ENCODE assay signal across 8 cellular contexts in the genomic region with DNA sequence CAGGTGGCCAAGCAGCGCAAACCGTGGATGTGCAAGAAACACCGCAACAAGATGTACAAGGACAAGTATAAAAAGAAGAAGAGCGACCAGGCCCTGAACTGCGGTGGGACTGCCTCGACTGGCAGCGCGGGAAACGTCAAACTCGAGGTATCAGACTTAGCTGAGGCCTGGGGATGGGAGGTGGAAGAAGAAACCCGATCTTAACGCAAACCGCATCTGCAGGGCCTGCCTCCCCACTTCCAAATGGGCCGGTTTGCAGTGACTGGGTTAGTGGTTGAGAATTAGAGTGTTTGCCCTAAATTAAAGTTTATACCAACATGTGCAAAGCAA.
DNase-seq lines count a peak whose midpoint lies in the region; ATAC-seq and TF ChIP-seq lines count a peak whose summit lies in the region.

No MANE protein-coding gene starts in this region.

- no peak for TF ChIP-seq CTCF in parathyroid adenoma (IDR thresholded peaks at IDR 0.05)

- peak; percentile 18 for DNase-seq in HuH-7.5 (ENCODE audit: low spot score)
- DNase-seq in activated CD4-positive, alpha-beta T cell treated with anti-CD3 and anti-CD28 coated beads for 48 hours: peak; percentile 43
- DNase-seq in fibroblast of peridontal ligament (ENCODE audit: extremely low read depth): peak; percentile 32
- DNase-seq in hippocampal formation (lab: John Stamatoyannopoulos, UW): no peak
- no peak for DNase-seq in OCI-M2 (lab: John Stamatoyannopoulos, UW; ENCODE audit: unreplicated experiment)

- H3K4me3 ChIP-seq in parathyroid adenoma (ENCODE audit: low read depth, low read length): peak overlapping the region; percentile 94

- H3K27me3 ChIP-seq in parathyroid adenoma (ENCODE audit: control insufficient read depth, insufficient read depth, low read length): no peaks in the 10 kb centered on the region

- H3K9me3 ChIP-seq in ES-I3 (ENCODE audit: control insufficient read depth, insufficient read depth, low read length): no peaks in the 10 kb centered on the region
- H3K9me3 ChIP-seq in parathyroid adenoma (ENCODE audit: control insufficient read depth, low read length): no peaks in the 10 kb centered on the region

- H3K9ac ChIP-seq in ES-I3 (ENCODE audit: low read depth, low read length) (peak overlapping the region; percentile 92), parathyroid adenoma (no peak overlapping the region)

- H3K4me2 ChIP-seq in parathyroid adenoma (ENCODE audit: low read length): peak overlapping the region; percentile 100

- H3K79me2 ChIP-seq in parathyroid adenoma: peaks cover 2% of the 10 kb centered on the region

- H3K36me3 ChIP-seq in ES-I3 (ENCODE audit: insufficient read depth, low read length) (no peaks in the 10 kb centered on the region), parathyroid adenoma (ENCODE audit: control insufficient read depth, insufficient read depth, low read length) (no peaks in the 10 kb centered on the region)

- no peak overlapping the region for H3K27ac ChIP-seq in parathyroid adenoma

- H3K4me1 ChIP-seq in ES-I3 (ENCODE audit: insufficient read depth, low read length) (peaks cover 4% of the 10 kb centered on the region), parathyroid adenoma (no peaks in the 10 kb centered on the region)

- peak; percentile 29 for ATAC-seq in GM21528 (IDR thresholded peaks at IDR 0.05; ENCODE audit: low FRiP score, unreplicated experiment)

- H2AFZ ChIP-seq in parathyroid adenoma: peak overlapping the region; percentile 87

Comparison
In these comparisons a context has a peak if more than half of its experiments do, and no peak if none do; other contexts are left out.
1. DNase-seq: peak in HuH-7.5 (single experiment), activated CD4-positive, alpha-beta T cell treated with anti-CD3 and anti-CD28 coated beads for 48 hours (single experiment) and fibroblast of peridontal ligament (single experiment); none in hippocampal formation (0 of 2) and OCI-M2 (single experiment).